ENCODE assay signal across 11 cellular contexts in genomic region chr13:44573071-44573470, GRCh38. TPM values are rescaled to one million over a fixed set of nuclear protein-coding genes. Genes with fewer than 3 reads are reported as not detected.
DNase-seq lines count a peak whose midpoint lies in the region; TF ChIP-seq lines count a peak whose summit lies in the region.
"Had no signal": no experiment of that assay in that cellular context is flagged by ENCODE, and none has a peak within 500 bp of the region (broad histone marks: within the 10 kb centered on the region; RNA-seq: fewer than 3 reads in every experiment).

No MANE protein-coding gene starts in this region.

- H3K9me3 ChIP-seq in HUES6 (ENCODE audit: control insufficient read depth, insufficient read depth, low read depth, low read length): no peaks in the 10 kb centered on the region
- H3K9me3 ChIP-seq in duodenal mucosa (ENCODE audit: control insufficient read depth in 1 of 2, low read length in 2 of 2): no peaks in the 10 kb centered on the region
- no peaks in the 10 kb centered on the region for H3K9me3 ChIP-seq in mucosa of rectum (ENCODE audit: control insufficient read depth in 2 of 2, low read length in 2 of 2)
- no peaks in the 10 kb centered on the region for H3K9me3 ChIP-seq in esophagus squamous epithelium
- no peaks in the 10 kb centered on the region for H3K9me3 ChIP-seq in suprapubic skin

- POLR2A ChIA-PET in AG04449 (lab: Yijun Ruan, JAX): no interaction called here

- WGBS in esophagus squamous epithelium, 2 donors: 93 to 96% methylated on average over 5 to 7 of the region's 7 CpGs
- 95% methylated on average over 7 of the region's 7 CpGs for WGBS in suprapubic skin

- CTCF ChIA-PET in AG04449 (lab: Yijun Ruan, JAX): interaction anchor here (0.8 to 3.3 kb wide), 9 partner anchors 9 to 345 kb away, joined by 3 to 11 read pairs (median 3); no protein-coding TSS in a partner anchor

- DNase-seq in AG04449 (ENCODE audit: low read depth, low spot score) (no peak), esophagus squamous epithelium (lab: John Stamatoyannopoulos, UW) (no peak), suprapubic skin (ENCODE audit: low spot score in 2 of 2) (no peak), CD1c-positive myeloid dendritic cell (ENCODE audit: extremely low spot score) (no peak)
- no peak for DNase-seq in activated CD4-positive, alpha-beta T cell treated with anti-CD3 and anti-CD28 coated beads for 48 hours
- DNase-seq: activated naive CD8-positive, alpha-beta T cell treated with anti-CD3 and anti-CD28 coated beads, Interleukin-2, amount 10 ng/mL, durations not matched to agents 7 days and 5 days; NCI-H510A treated with DMSO at 0.1 percent for 48 hours; stimulated activated naive CD4-positive, alpha-beta T cell treated with Interleukin-2 at 50 U/mL for 16 hours had no signal

- no peak overlapping the region for H3K9ac ChIP-seq in HUES6 (ENCODE audit: low read length)
- H3K9ac ChIP-seq in duodenal mucosa (ENCODE audit: low read depth in 1 of 2, low read length in 2 of 2): no peak overlapping the region
- no peak overlapping the region for H3K9ac ChIP-seq in mucosa of rectum (ENCODE audit: low read depth in 1 of 2, low read length in 2 of 2)

- TF ChIP-seq POLR2A in esophagus squamous epithelium (IDR thresholded peaks at IDR 0.05) (no peak), suprapubic skin (IDR thresholded peaks at IDR 0.05) (no peak)

- H3K4me3 ChIP-seq in AG04449 (ENCODE audit: low read depth, low read length) (peak overlapping the region; percentile 83), HUES6 (ENCODE audit: low read depth, low read length) (peak overlapping the region; percentile 55), duodenal mucosa (ENCODE audit: low read depth in 1 of 2, low read length in 2 of 2) (peak overlapping the region; percentile 44 to 50), mucosa of rectum (ENCODE audit: low read length in 2 of 2) (peak overlapping the region; percentile 9 to 13), esophagus squamous epithelium (peak overlapping the region in 1 of 4 donors; percentile 30), suprapubic skin (no peak overlapping the region)

- H3K4me1 ChIP-seq in HUES6 (ENCODE audit: control insufficient read depth, insufficient read depth, low read length) (peaks cover 35% of the 10 kb centered on the region), duodenal mucosa (ENCODE audit: control insufficient read depth in 1 of 2, insufficient read depth in 2 of 2, low read length in 2 of 2) (peaks cover 34 to 45% of the 10 kb centered on the region in 2 donors), mucosa of rectum (ENCODE audit: control insufficient read depth in 2 of 2, insufficient read depth in 2 of 2, low read length in 2 of 2) (peaks cover 8 to 10% of the 10 kb centered on the region in 2 donors), esophagus squamous epithelium (peaks cover 17 to 48% (median 21%) of the 10 kb centered on the region in 3 donors), suprapubic skin (peaks cover 31% of the 10 kb centered on the region)

- no peak for TF ChIP-seq EP300 in suprapubic skin (IDR thresholded peaks at IDR 0.05)

- intact Hi-C loops in esophagus squamous epithelium (cut with DNase I): loop anchor here (10.0 kb wide), 1 partner anchor 392 kb away; no protein-coding TSS in a partner anchor

- H3K36me3 ChIP-seq in HUES6 (ENCODE audit: control insufficient read depth, insufficient read depth, low read length) (peaks cover 18% of the 10 kb centered on the region), duodenal mucosa (ENCODE audit: control insufficient read depth in 1 of 2, insufficient read depth in 2 of 2, low read length in 2 of 2) (peaks cover 0 to 4% of the 10 kb centered on the region in 2 donors), mucosa of rectum (ENCODE audit: control insufficient read depth in 2 of 2, insufficient read depth in 2 of 2, low read length in 2 of 2) (peaks cover 0 to 4% of the 10 kb centered on the region in 2 donors), esophagus squamous epithelium (no peaks in the 10 kb centered on the region), suprapubic skin (no peaks in the 10 kb centered on the region)

- H3K27ac ChIP-seq in HUES6 (ENCODE audit: low read depth, low read length) (no peak overlapping the region), duodenal mucosa (ENCODE audit: low read depth, low read length) (no peak overlapping the region), mucosa of rectum (ENCODE audit: low read depth in 2 of 2, low read length in 2 of 2) (no peak overlapping the region), esophagus squamous epithelium (no peak overlapping the region), suprapubic skin (no peak overlapping the region)

- TF ChIP-seq CTCF in AG04449 (IDR thresholded peaks at IDR 0.05; ENCODE audit: insufficient read depth, low read length, missing control alignments) (no peak), esophagus squamous epithelium (IDR thresholded peaks at IDR 0.05) (no peak), suprapubic skin (IDR thresholded peaks at IDR 0.05) (no peak)

- H3K27me3 ChIP-seq in HUES6 (ENCODE audit: control insufficient read depth, insufficient read depth, low read length) (no peaks in the 10 kb centered on the region), duodenal mucosa (ENCODE audit: control insufficient read depth in 1 of 2, insufficient read depth in 2 of 2, low read length in 2 of 2) (no peaks in the 10 kb centered on the region), mucosa of rectum (ENCODE audit: control insufficient read depth in 2 of 2, insufficient read depth in 2 of 2, low read length in 2 of 2) (no peaks in the 10 kb centered on the region), esophagus squamous epithelium (no peaks in the 10 kb centered on the region), suprapubic skin (no peaks in the 10 kb centered on the region)

RNA-seq across cellular contexts. Expression of gene TSC22D1, which starts 3.1 kb away (rescaled TPM):
- 100 to 1,000 TPM in 1 of 4 donors, 10 to 100 TPM in 3; 18.8 to 103 (median 35.1) TPM for total RNA-seq in esophagus squamous epithelium
- 100 to 1,000 TPM in 1 of 4 donors, 10 to 100 TPM in 3; 70.3 to 135 (median 92.1) TPM for total RNA-seq in suprapubic skin
